ENCODE assay signal across 15 cellular contexts in genomic region chr12:11824069-11824468, GRCh38.
DNase-seq lines count a peak whose midpoint lies in the region; ATAC-seq and TF ChIP-seq lines count a peak whose summit lies in the region.
"Had no signal": no experiment of that assay in that cellular context is flagged by ENCODE, and none has a peak within 500 bp of the region (broad histone marks: within the 10 kb centered on the region; RNA-seq: fewer than 3 reads in every experiment).

No MANE protein-coding gene starts in this region.

- peaks cover 32 to 54% (median 39%) of the 10 kb centered on the region in 4 donors for H3K4me1 Mint-ChIP-seq in CD4-positive, alpha-beta memory T cell
- peaks cover 32% of the 10 kb centered on the region for H3K4me1 Mint-ChIP-seq in GM23338
- peaks cover 38% of the 10 kb centered on the region for H3K4me1 Mint-ChIP-seq in activated naive CD8-positive, alpha-beta T cell treated with anti-CD3 and anti-CD28 coated beads for 36 hours
- peaks cover 32% of the 10 kb centered on the region for H3K4me1 Mint-ChIP-seq in nephron progenitor cell

- H3K9me3 ChIP-seq in CD4-positive, alpha-beta memory T cell (ENCODE audit: control insufficient read depth in 1 of 2, low read length in 2 of 2), result no peaks in the 10 kb centered on the region
- H3K9me3 ChIP-seq: BE2C, prostate gland had no signal

- no peak overlapping the region for H2AFZ ChIP-seq in GM23338

- no peak for TF ChIP-seq CTCF in GM23338 (conservative IDR thresholded peaks at IDR 0.05; ENCODE audit: low read depth in 2 of 2)
- no peak for TF ChIP-seq CTCF in nephron progenitor cell (IDR thresholded peaks at IDR 0.05)

- POLR2A ChIA-PET in CD4-positive, alpha-beta memory T cell (lab: Charles Lee; ENCODE audit: partially characterized antibody), result no interaction called here

- H3K4me3 Mint-ChIP-seq in CD4-positive, alpha-beta memory T cell, result peak overlapping the region in 2 of 8 donors; percentile 38 to 57
- no peak overlapping the region for H3K4me3 Mint-ChIP-seq in GM23338
- H3K4me3 Mint-ChIP-seq in activated naive CD8-positive, alpha-beta T cell treated with anti-CD3 and anti-CD28 coated beads for 36 hours, result no peak overlapping the region
- H3K4me3 Mint-ChIP-seq in nephron progenitor cell, result no peak overlapping the region
- H3K4me3 Mint-ChIP-seq: naive thymus-derived CD8-positive, alpha-beta T cell had no signal

- no peaks in the 10 kb centered on the region for H3K9me2 ChIP-seq in GM23338 (ENCODE audit: insufficient read depth)

- H3K4me1 ChIP-seq in CD4-positive, alpha-beta memory T cell (ENCODE audit: insufficient read depth, low read length), result peaks cover 37% of the 10 kb centered on the region
- peaks cover 64% of the 10 kb centered on the region for H3K4me1 ChIP-seq in GM23338 (ENCODE audit: insufficient read depth)
- H3K4me1 ChIP-seq: BE2C, prostate gland had no signal

- no peak overlapping the region for H3K4me3 ChIP-seq in CD4-positive, alpha-beta memory T cell (ENCODE audit: low read length in 2 of 2)
- H3K4me3 ChIP-seq in GM23338, result no peak overlapping the region
- H3K4me3 ChIP-seq: prostate gland had no signal

- H3K36me3 ChIP-seq in CD4-positive, alpha-beta memory T cell (ENCODE audit: insufficient read depth, low read length), result peaks cover 4% of the 10 kb centered on the region
- 0 out of 2 replicates have a peak, but pooled peaks cover 5% of the 10 kb centered on the region for H3K36me3 ChIP-seq in GM23338 (ENCODE audit: insufficient read depth)
- H3K36me3 ChIP-seq: BE2C, prostate gland had no signal

- no peaks in the 10 kb centered on the region for H3K27me3 ChIP-seq in CD4-positive, alpha-beta memory T cell (ENCODE audit: insufficient read depth, low read length)
- H3K27me3 ChIP-seq in GM23338 (ENCODE audit: insufficient read depth), result no peaks in the 10 kb centered on the region
- H3K27me3 ChIP-seq: BE2C had no signal

- H3K27ac ChIP-seq in CD4-positive, alpha-beta memory T cell (ENCODE audit: low read depth, low read length), result no peak overlapping the region
- H3K27ac ChIP-seq in GM23338 (ENCODE audit: low read depth), result no peak overlapping the region
- H3K27ac ChIP-seq: prostate gland had no signal

- no peaks in the 10 kb centered on the region for H3K79me2 ChIP-seq in GM23338 (replicated peaks; ENCODE audit: insufficient read depth)

- H3F3A ChIP-seq in GM23338 (replicated peaks; ENCODE audit: low read depth), result no peaks in the 10 kb centered on the region

- H3K4me2 ChIP-seq in GM23338, result no peak overlapping the region

- peaks cover 20 to 34% of the 10 kb centered on the region in 2 donors for H3K36me3 Mint-ChIP-seq in CD4-positive, alpha-beta memory T cell
- H3K36me3 Mint-ChIP-seq in GM23338 (ENCODE audit: low read depth), result no peaks in the 10 kb centered on the region
- peaks cover 22% of the 10 kb centered on the region for H3K36me3 Mint-ChIP-seq in activated naive CD8-positive, alpha-beta T cell treated with anti-CD3 and anti-CD28 coated beads for 36 hours
- peaks cover 5% of the 10 kb centered on the region for H3K36me3 Mint-ChIP-seq in nephron progenitor cell (ENCODE audit: low read depth)

- H3K27me3 Mint-ChIP-seq in CD4-positive, alpha-beta memory T cell, result no peaks in the 10 kb centered on the region
- H3K27me3 Mint-ChIP-seq in GM23338 (ENCODE audit: insufficient read depth, low read depth, poor library complexity), result peaks cover 11% of the 10 kb centered on the region
- no peaks in the 10 kb centered on the region for H3K27me3 Mint-ChIP-seq in activated naive CD8-positive, alpha-beta T cell treated with anti-CD3 and anti-CD28 coated beads for 36 hours
- no peaks in the 10 kb centered on the region for H3K27me3 Mint-ChIP-seq in nephron progenitor cell (ENCODE audit: low read depth, poor library complexity)
- H3K27me3 Mint-ChIP-seq: naive thymus-derived CD8-positive, alpha-beta T cell had no signal

- peak overlapping the region in 6 of 7 donors; percentile 56 to 87 (median 68) for H3K27ac Mint-ChIP-seq in CD4-positive, alpha-beta memory T cell
- H3K27ac Mint-ChIP-seq in GM23338 (0 out of 2 replicates have a peak overlapping the region, but pooled peaks have one; percentile 64), nephron progenitor cell (peak overlapping the region; percentile 6)
- H3K27ac Mint-ChIP-seq in activated naive CD8-positive, alpha-beta T cell treated with anti-CD3 and anti-CD28 coated beads for 36 hours, result peak overlapping the region; percentile 66
- H3K27ac Mint-ChIP-seq: naive thymus-derived CD8-positive, alpha-beta T cell had no signal

- DNase-seq in CD4-positive, alpha-beta memory T cell, result no peak
- DNase-seq in GM23338 (ENCODE audit: low spot score), result no peak
- no peak for DNase-seq in activated naive CD8-positive, alpha-beta T cell treated with anti-CD3 and anti-CD28 coated beads for 36 hours
- no peak for DNase-seq in nephron progenitor cell
- no peak for DNase-seq in MV-4-11 (lab: John Stamatoyannopoulos, UW)
- DNase-seq in NCI-H2171 (lab: John Stamatoyannopoulos, UW), result no peak
- DNase-seq: activated CD8-positive, alpha-beta memory T cell treated with anti-CD3 and anti-CD28 coated beads for 24 hours; activated effector memory CD4-positive, alpha-beta T cell treated with Interleukin-2 at 50 U/mL for 16 hours; BE2C; naive thymus-derived CD8-positive, alpha-beta T cell; NCI-H1436; NCI-H774 had no signal

- ATAC-seq in GM23338, result no peak
- no peak for ATAC-seq in GM21367 (IDR thresholded peaks at IDR 0.05; ENCODE audit: unreplicated experiment)
- no peak for ATAC-seq in GM19328 (IDR thresholded peaks at IDR 0.05; ENCODE audit: unreplicated experiment)
- ATAC-seq: naive thymus-derived CD8-positive, alpha-beta T cell had no signal

- intact Hi-C loops in CD4-positive, alpha-beta memory T cell (cut with micrococcal nuclease), result no loop called here

- no peaks in the 10 kb centered on the region for H3K9me3 Mint-ChIP-seq in CD4-positive, alpha-beta memory T cell
- H3K9me3 Mint-ChIP-seq in GM23338 (no peaks in the 10 kb centered on the region), nephron progenitor cell (no peaks in the 10 kb centered on the region)
- H3K9me3 Mint-ChIP-seq in activated naive CD8-positive, alpha-beta T cell treated with anti-CD3 and anti-CD28 coated beads for 36 hours, result peaks cover 3% of the 10 kb centered on the region
- H3K9me3 Mint-ChIP-seq: naive thymus-derived CD8-positive, alpha-beta T cell had no signal

- no peaks in the 10 kb centered on the region for H4K20me1 ChIP-seq in GM23338 (replicated peaks; ENCODE audit: insufficient read depth)

- CTCF ChIA-PET in CD4-positive, alpha-beta memory T cell (lab: Charles Lee; ENCODE audit: partially characterized antibody), result no interaction called here

TF ChIP-seq in GM23338, 12 proteins besides CTCF, POLR2A, EP300 and RAD21 (continues in another document):
- TF ChIP-seq POLR2AphosphoS5 (IDR thresholded peaks at IDR 0.05; ENCODE audit: low read depth) (no peak), ZNF114 (CRISPR knock-in tag; IDR thresholded peaks at IDR 0.05) (no peak), EZH2 (IDR thresholded peaks at IDR 0.05; ENCODE audit: low read depth, unreplicated experiment) (no peak), ETS1 (IDR thresholded peaks at IDR 0.05) (no peak), REST (IDR thresholded peaks at IDR 0.05; ENCODE audit: unreplicated experiment) (no peak), CREB1 (CRISPR knock-in tag; IDR thresholded peaks at IDR 0.05; ENCODE audit: low read depth) (no peak), STAT1 (IDR thresholded peaks at IDR 0.05; ENCODE audit: unreplicated experiment) (no peak)

Comparison
In these comparisons a context has a peak if more than half of its experiments do, and no peak if none do; other contexts are left out.
1. H3K27ac Mint-ChIP-seq: peak in every context shown above with its lines; median percentile 68 in CD4-positive, alpha-beta memory T cell; 66 in activated naive CD8-positive, alpha-beta T cell treated with anti-CD3 and anti-CD28 coated beads for 36 hours; 64 in GM23338; 6 in nephron progenitor cell.